ENCODE assay signal across 1 cellular context in genomic region chr19:11456659-11457058, GRCh38.
TF ChIP-seq lines count a peak whose summit lies in the region.

No MANE protein-coding gene starts in this region.

TF ChIP-seq in HepG2, 621 proteins besides CTCF, POLR2A, EP300 and RAD21:
- TF ChIP-seq ZNF121 (CRISPR knock-in tag; IDR thresholded peaks at IDR 0.05) (peak; percentile 71), HOXA5 (CRISPR knock-in tag; IDR thresholded peaks at IDR 0.05) (no peak), TERF1 (CRISPR knock-in tag; IDR thresholded peaks at IDR 0.05) (no peak)
TF ChIP-seq in HepG2: peak in this region for 1.
